8 cellular contexts compared by ENCODE assay signal in genomic region chr1:33348194-33348593, GRCh38. TPM values are rescaled to one million over a fixed set of nuclear protein-coding genes. Genes with fewer than 3 reads are reported as not detected.
DNase-seq lines count a peak whose midpoint lies in the region; ATAC-seq and TF ChIP-seq lines count a peak whose summit lies in the region.

No MANE protein-coding gene starts in this region.

- no peaks in the 10 kb centered on the region for H3K9me2 ChIP-seq in Loucy (replicated peaks; ENCODE audit: low read depth, low read length)

- TF ChIP-seq CTCF in BE2C (IDR thresholded peaks at IDR 0.05; ENCODE audit: low read depth, low read length), result no peak
- TF ChIP-seq CTCF in Loucy (conservative IDR thresholded peaks at IDR 0.05; ENCODE audit: low read length), result no peak
- no peak for TF ChIP-seq CTCF in nephron (IDR thresholded peaks at IDR 0.05; ENCODE audit: unreplicated experiment in 3 of 3)

- peak overlapping the region; percentile 86 for H3K27ac ChIP-seq in cingulate gyrus (ENCODE audit: low read depth, low read length)

- ATAC-seq in HG03280 (IDR thresholded peaks at IDR 0.05; ENCODE audit: unreplicated experiment) (no peak), HG03439 (IDR thresholded peaks at IDR 0.05; ENCODE audit: unreplicated experiment) (no peak), GM21529 (IDR thresholded peaks at IDR 0.05; ENCODE audit: unreplicated experiment) (no peak), HG03378 (IDR thresholded peaks at IDR 0.05; ENCODE audit: unreplicated experiment) (no peak)

- H3K4me2 ChIP-seq in Loucy (ENCODE audit: low read depth, low read length, poor library complexity, severe bottlenecking), result peak overlapping the region; percentile 92

- no peak for DNase-seq in BE2C

- H3F3A ChIP-seq in Loucy (ENCODE audit: low read depth), result no peaks in the 10 kb centered on the region

- H3K4me1 ChIP-seq in BE2C (no peaks in the 10 kb centered on the region), Loucy (ENCODE audit: insufficient read depth, low read length, poor library complexity, severe bottlenecking) (peaks cover 65% of the 10 kb centered on the region)

- peak overlapping the region; percentile 93 to 96 (median 94) for H3K27ac Mint-ChIP-seq in nephron

- H3K9me3 Mint-ChIP-seq in nephron, result no peaks in the 10 kb centered on the region

- peaks cover 60% of the 10 kb centered on the region for H3K4me1 Mint-ChIP-seq in nephron

- peaks cover 17% of the 10 kb centered on the region for H3K36me3 Mint-ChIP-seq in nephron (ENCODE audit: low read depth)

- no peaks in the 10 kb centered on the region for H3K27me3 Mint-ChIP-seq in nephron (ENCODE audit: low read depth)

- H3K4me3 ChIP-seq in BE2C (ENCODE audit: low read depth, low read length) (peak overlapping the region; percentile 73), Loucy (ENCODE audit: low read length, poor library complexity, severe bottlenecking) (peak overlapping the region; percentile 91)

- peaks cover 83% of the 10 kb centered on the region for H3K79me2 ChIP-seq in Loucy (ENCODE audit: insufficient read depth, low read length)

- no peaks in the 10 kb centered on the region for H3K36me3 ChIP-seq in BE2C
- H3K36me3 ChIP-seq in Loucy (ENCODE audit: insufficient read depth, low read length), result no peaks in the 10 kb centered on the region

- H2AFZ ChIP-seq in Loucy (ENCODE audit: low read length), result no peak overlapping the region

- peak overlapping the region; percentile 90 for H3K9ac ChIP-seq in Loucy (ENCODE audit: low read depth, low read length, poor library complexity, severe bottlenecking)

- peaks cover 58% of the 10 kb centered on the region for H4K20me1 ChIP-seq in Loucy (ENCODE audit: insufficient read depth, low read length, poor library complexity, severe bottlenecking)

- peak overlapping the region; percentile 88 to 94 (median 94) for H3K4me3 Mint-ChIP-seq in nephron

- H3K9me3 ChIP-seq in BE2C (no peaks in the 10 kb centered on the region), Loucy (ENCODE audit: insufficient read depth, low read depth, low read length) (no peaks in the 10 kb centered on the region)

- no peaks in the 10 kb centered on the region for H3K27me3 ChIP-seq in BE2C
- no peaks in the 10 kb centered on the region for H3K27me3 ChIP-seq in Loucy (ENCODE audit: insufficient read depth, low read length, poor library complexity, severe bottlenecking)

RNA-seq across cellular contexts. Expression of gene A3GALT2, which starts 27.3 kb away (rescaled TPM):
- not detected for polyA plus RNA-seq in BE2C (2012; ENCODE audit: insufficient read depth, insufficient read length, low read depth)
